1 cellular context compared by ENCODE assay signal in genomic region chr2:109516445-109517117, GRCh38.
TF ChIP-seq lines count a peak whose summit lies in the region.

No MANE protein-coding gene starts in this region.

TF ChIP-seq in HepG2, 621 proteins besides CTCF, POLR2A, EP300 and RAD21 (continued from another document and continues in another):
- 0 out of 2 replicates have a peak, but pooled peaks have one; percentile 53 for TF ChIP-seq ZNF263 (CRISPR knock-in tag; IDR thresholded peaks at IDR 0.05)
- no peak for TF ChIP-seq ZNF17 (CRISPR knock-in tag; IDR thresholded peaks at IDR 0.05)
- no peak for TF ChIP-seq ZNF674 (CRISPR knock-in tag; IDR thresholded peaks at IDR 0.05; ENCODE audit: low read depth)
- TF ChIP-seq ZNF629 (CRISPR knock-in tag; conservative IDR thresholded peaks at IDR 0.05), result no peak; the same call in 1 of the 2 replicates
- no peak for TF ChIP-seq PRDM15 (CRISPR knock-in tag; IDR thresholded peaks at IDR 0.05)
- no peak for TF ChIP-seq ZBTB2 (CRISPR knock-in tag; IDR thresholded peaks at IDR 0.05; ENCODE audit: low read depth)
- TF ChIP-seq MXD4 (CRISPR knock-in tag; IDR thresholded peaks at IDR 0.05), result no peak; the same call in 1 of the 2 replicates
- TF ChIP-seq XRCC5 (optimal IDR thresholded peaks at IDR 0.05; ENCODE audit: low read length), result peak; percentile 94
- no peak for TF ChIP-seq KMT2B (CRISPR knock-in tag; IDR thresholded peaks at IDR 0.05)
- TF ChIP-seq POLR2G (IDR thresholded peaks at IDR 0.05; ENCODE audit: low read depth, low read length), result no peak
- TF ChIP-seq POGZ (CRISPR knock-in tag; IDR thresholded peaks at IDR 0.05), result peak; percentile 42; the same call in 1 of the 2 replicates
- 0 out of 2 replicates have a peak, but pooled peaks have one; percentile 90 for TF ChIP-seq CC2D1A (CRISPR knock-in tag; IDR thresholded peaks at IDR 0.05)
- TF ChIP-seq ZNF670 (CRISPR knock-in tag; IDR thresholded peaks at IDR 0.05; ENCODE audit: borderline replicate concordance), result no peak
- TF ChIP-seq CHD2 (IDR thresholded peaks at IDR 0.05; ENCODE audit: low read depth, low read length), result no peak
- TF ChIP-seq PHF8 (CRISPR knock-in tag; IDR thresholded peaks at IDR 0.05), result no peak
- 0 out of 2 replicates have a peak, but pooled peaks have one; percentile 20 for TF ChIP-seq RBFOX2 (IDR thresholded peaks at IDR 0.05; ENCODE audit: low read depth, low read length)
- TF ChIP-seq KDM2A (CRISPR knock-in tag; IDR thresholded peaks at IDR 0.05; ENCODE audit: borderline replicate concordance, low read depth), result peak; percentile 87
- 0 out of 2 replicates have a peak, but pooled peaks have one; percentile 21 for TF ChIP-seq ZBTB20 (CRISPR knock-in tag; IDR thresholded peaks at IDR 0.05; ENCODE audit: borderline replicate concordance, low read depth)
- no peak for TF ChIP-seq SOX6 (IDR thresholded peaks at IDR 0.05)
- peak; percentile 19; the same call in 1 of the 2 replicates for TF ChIP-seq SOX6 (CRISPR knock-in tag; IDR thresholded peaks at IDR 0.05)
- TF ChIP-seq ZNF746 (CRISPR knock-in tag; IDR thresholded peaks at IDR 0.05), result 0 out of 2 replicates have a peak, but pooled peaks have one; percentile 4
- no peak for TF ChIP-seq ZBTB40 (IDR thresholded peaks at IDR 0.05)
- peak; percentile 51; the same call in 1 of the 2 replicates for TF ChIP-seq ZBTB40 (CRISPR knock-in tag; IDR thresholded peaks at IDR 0.05)
- no peak for TF ChIP-seq ZNF780A (CRISPR knock-in tag; IDR thresholded peaks at IDR 0.05)
- 0 out of 2 replicates have a peak, but pooled peaks have one; percentile 42 for TF ChIP-seq ZNF12 (CRISPR knock-in tag; IDR thresholded peaks at IDR 0.05)
- TF ChIP-seq ZNF709 (CRISPR knock-in tag; IDR thresholded peaks at IDR 0.05), result peak; percentile 79
- TF ChIP-seq IRF9 (CRISPR knock-in tag; IDR thresholded peaks at IDR 0.05; ENCODE audit: borderline replicate concordance), result 0 out of 2 replicates have a peak, but pooled peaks have one; percentile 61
- 0 out of 2 replicates have a peak, but pooled peaks have one; percentile 14 for TF ChIP-seq DNMT1 (CRISPR knock-in tag; IDR thresholded peaks at IDR 0.05)
- 0 out of 2 replicates have a peak, but pooled peaks have one; percentile 28 for TF ChIP-seq TERF1 (CRISPR knock-in tag; IDR thresholded peaks at IDR 0.05)
- TF ChIP-seq PREB (CRISPR knock-in tag; IDR thresholded peaks at IDR 0.05), result no peak
- no peak for TF ChIP-seq SMAD9 (CRISPR knock-in tag; IDR thresholded peaks at IDR 0.05)
- peak; percentile 58 for TF ChIP-seq SRSF1 (optimal IDR thresholded peaks at IDR 0.05; ENCODE audit: low read depth, low read length)
- TF ChIP-seq ZSCAN22 (CRISPR knock-in tag; IDR thresholded peaks at IDR 0.05), result no peak
- 0 out of 2 replicates have a peak, but pooled peaks have one; percentile 82 for TF ChIP-seq ZFP37 (CRISPR knock-in tag; IDR thresholded peaks at IDR 0.05; ENCODE audit: borderline replicate concordance)
- TF ChIP-seq SNAI1 (CRISPR knock-in tag; IDR thresholded peaks at IDR 0.05; ENCODE audit: borderline replicate concordance), result no peak
